Comparison of ENCODE assay signal across 8 cellular contexts in genomic region chrX:55451626-55451989, GRCh38. TPM values are rescaled to one million over a fixed set of nuclear protein-coding genes. Genes with fewer than 3 reads are reported as not detected.
DNase-seq lines count a peak whose midpoint lies in the region; ATAC-seq and TF ChIP-seq lines count a peak whose summit lies in the region.

No MANE protein-coding gene starts in this region.

- no peak for TF ChIP-seq CTCF in thyroid gland (IDR thresholded peaks at IDR 0.05)
- TF ChIP-seq CTCF in PC-9 (conservative IDR thresholded peaks at IDR 0.05), result no peak

- POLR2A ChIA-PET in PC-9 (lab: Charles Lee; ENCODE audit: unreplicated experiment), result no interaction called here

- H3K4me1 ChIP-seq in adipocyte (ENCODE audit: control insufficient read depth, insufficient read depth, low read length) (no peaks in the 10 kb centered on the region), thyroid gland (no peaks in the 10 kb centered on the region), PC-9 (replicated peaks; ENCODE audit: insufficient read depth) (no peaks in the 10 kb centered on the region)

- peak overlapping the region; percentile 87 for H3K4me3 ChIP-seq in adipocyte (ENCODE audit: low read length)
- H3K4me3 ChIP-seq in thyroid gland (replicated peaks in 1 of 3), result peak overlapping the region in 2 of 3 donors; percentile 37 to 62
- H3K4me3 ChIP-seq in PC-9, result no peak overlapping the region

- H3K9me3 ChIP-seq in adipocyte (ENCODE audit: control insufficient read depth, low read length), result no peaks in the 10 kb centered on the region
- no peaks in the 10 kb centered on the region for H3K9me3 ChIP-seq in thyroid gland
- H3K9me3 ChIP-seq in PC-9 (ENCODE audit: insufficient read depth, low read depth), result no peaks in the 10 kb centered on the region

- no peaks in the 10 kb centered on the region for H3F3A ChIP-seq in PC-9 (ENCODE audit: insufficient read depth, low read depth)

- no peaks in the 10 kb centered on the region for H3K79me2 ChIP-seq in PC-9 (ENCODE audit: low read depth)

- H3K9me2 ChIP-seq in PC-9 (ENCODE audit: insufficient read depth), result no peaks in the 10 kb centered on the region

- DNase-seq in adipocyte (ENCODE audit: low read depth), result no peak
- DNase-seq in left lobe of liver (ENCODE audit: low spot score), result no peak
- no peak for DNase-seq in thyroid gland
- DNase-seq in SW480 (ENCODE audit: low spot score), result no peak
- DNase-seq in PC-9, result no peak
- no peak for DNase-seq in NCI-H510A treated with DMSO at 0.1 percent for 48 hours (lab: John Stamatoyannopoulos, UW)

- WGBS in thyroid gland, 2 donors, result 2 to 3% methylated on average over 11 of the region's 11 CpGs

- intact Hi-C loops in thyroid gland (cut with DNase I), result no loop called here
- intact Hi-C loops in PC-9 (cut with micrococcal nuclease; ENCODE audit: unreplicated experiment), result no loop called here

- no peak overlapping the region for H3K4me2 ChIP-seq in PC-9

- no peaks in the 10 kb centered on the region for H3K36me3 ChIP-seq in adipocyte (ENCODE audit: control insufficient read depth, insufficient read depth, low read length, severe bottlenecking)
- H3K36me3 ChIP-seq in thyroid gland, result no peaks in the 10 kb centered on the region
- no peaks in the 10 kb centered on the region for H3K36me3 ChIP-seq in PC-9 (ENCODE audit: low read depth)

- H3K27ac ChIP-seq in thyroid gland (peak overlapping the region; percentile 64 to 76 (median 71)), PC-9 (no peak overlapping the region)

- ATAC-seq in GM19043 (IDR thresholded peaks at IDR 0.05; ENCODE audit: low read depth, unreplicated experiment), result peak; percentile 14
- ATAC-seq in HG03066 (IDR thresholded peaks at IDR 0.05; ENCODE audit: low read depth, unreplicated experiment), result peak; percentile 15
- peak; percentile 55 for ATAC-seq in left lobe of liver

- no peaks in the 10 kb centered on the region for H3K27me3 ChIP-seq in adipocyte (replicated peaks; ENCODE audit: control insufficient read depth, insufficient read depth, low read length)
- H3K27me3 ChIP-seq in thyroid gland, result no peaks in the 10 kb centered on the region
- H3K27me3 ChIP-seq in PC-9 (ENCODE audit: insufficient read depth, low read depth), result no peaks in the 10 kb centered on the region

- H2AFZ ChIP-seq in PC-9, result no peak overlapping the region

- H3K9ac ChIP-seq in adipocyte (ENCODE audit: low read length), result peak overlapping the region; percentile 85

- BruUV-seq in PC-9 (replicated peaks; lab: Mats Ljungman, UMichigan), result no TSS peak

- TF ChIP-seq POLR2A in thyroid gland (IDR thresholded peaks at IDR 0.05), result no peak

- H4K20me1 ChIP-seq in PC-9 (ENCODE audit: insufficient read depth), result no peaks in the 10 kb centered on the region

- CTCF ChIA-PET in PC-9 (lab: Charles Lee), result no interaction called here

RNA-seq across cellular contexts. Expression of gene MAGEH1, which starts 0.3 kb away (rescaled TPM):
- total RNA-seq in left lobe of liver (7.0 TPM), thyroid gland (10 to 100 TPM; 34.5 to 74.0 (median 54.4) TPM), PC-9 (2021) (not detected in 2 replicates)

RNA-seq across cellular contexts. Expression of gene USP51, which starts 38.0 kb away (rescaled TPM):
- total RNA-seq in left lobe of liver, result 0.38 TPM
- 10 to 100 TPM in 1 of 4 donors, 1 to 10 TPM in 3; 5.5 to 12.7 (median 8.5) TPM for total RNA-seq in thyroid gland
- total RNA-seq in PC-9 (2021), result not detected in 2 replicates
